Comparison of ENCODE assay signal across 8 cellular contexts in genomic region chr6:44265003-44265842, GRCh38. TPM values are rescaled to one million over a fixed set of nuclear protein-coding genes. Genes with fewer than 3 reads are reported as not detected.
DNase-seq lines count a peak whose midpoint lies in the region; ATAC-seq and TF ChIP-seq lines count a peak whose summit lies in the region.

Gene NFKBIE, minus strand, starts transcription at chr6:44265551. Its CDS starts 205 bp downstream, at chr6:44265346.

- H3K27ac ChIP-seq in spleen: peak within 1 kb of the TSS; percentile 94 to 98 (median 96)

- H3K27me3 Mint-ChIP-seq in WTC11 (ENCODE audit: low read depth) (peaks cover 28% of the 10 kb centered on the region), immature natural killer cell (ENCODE audit: low read depth in 3 of 3) (peaks cover 0 to 20% (median 11%) of the 10 kb centered on the region in 3 donors)

- H3K27ac Mint-ChIP-seq in WTC11 (no peak within 1 kb of the TSS), immature natural killer cell (peak within 1 kb of the TSS; percentile 85 to 97 (median 95))

- H3K4me3 Mint-ChIP-seq in WTC11: peak within 1 kb of the TSS; percentile 95
- peak within 1 kb of the TSS; percentile 89 to 95 (median 92) for H3K4me3 Mint-ChIP-seq in immature natural killer cell

- ATAC-seq in HG03064 (IDR thresholded peaks at IDR 0.05; ENCODE audit: low read depth, unreplicated experiment) (peak; percentile 35), WTC11 (peak; percentile 73)

- CTCF ChIA-PET in WTC11 (lab: Charles Lee): interaction anchor here (0.8 to 1.5 kb wide), 6 partner anchors 8 to 169 kb away, joined by 4 read pairs; partner anchors contain the start of gene AARS2

- peak in 1 of 3 donors; percentile 79 for TF ChIP-seq POLR2A in spleen (IDR thresholded peaks at IDR 0.05)

- WGBS in spleen, 5 donors: 0 to 1% (median 1%) methylated on average over 42 to 75 of the region's 75 CpGs

- intact Hi-C loops in spleen (cut with DNase I; ENCODE audit: low total_unique reads): no loop called here

- H3K36me3 Mint-ChIP-seq in WTC11 (no peaks in the 10 kb centered on the region), immature natural killer cell (peaks cover 5 to 8% (median 6%) of the 10 kb centered on the region in 3 donors)

- H3K4me1 Mint-ChIP-seq in WTC11 (peaks cover 46% of the 10 kb centered on the region), immature natural killer cell (peaks cover 42 to 48% of the 10 kb centered on the region in 2 donors)

- H3K4me3 ChIP-seq in cardiac fibroblast (replicated peaks in 1 of 2; ENCODE audit: low read depth in 2 of 2, low read length in 2 of 2): peak within 1 kb of the TSS; percentile 78 to 85
- H3K4me3 ChIP-seq in spleen: peak within 1 kb of the TSS; percentile 90 to 98 (median 94)

- peaks cover 27 to 89% (median 69%) of the 10 kb centered on the region in 6 donors for H3K4me1 ChIP-seq in spleen

- peaks cover 2 to 26% (median 13%) of the 10 kb centered on the region in 6 donors for H3K36me3 ChIP-seq in spleen

- no peaks in the 10 kb centered on the region for H3K9me3 ChIP-seq in spleen

- peaks cover 0 to 22% (median 3%) of the 10 kb centered on the region in 7 donors for H3K27me3 ChIP-seq in spleen (replicated peaks in 1 of 7)

- POLR2A ChIA-PET in WTC11 (lab: Charles Lee): no interaction called here

- H3K9me3 Mint-ChIP-seq in WTC11 (no peaks in the 10 kb centered on the region), immature natural killer cell (peaks cover 0 to 2% (median 0%) of the 10 kb centered on the region in 6 donors)

- TF ChIP-seq CTCF in WTC11 (IDR thresholded peaks at IDR 0.05) (no peak), cardiac fibroblast (IDR thresholded peaks at IDR 0.05; ENCODE audit: low read depth, low read length) (no peak), spleen (IDR thresholded peaks at IDR 0.05 in 8 of 11, conservative IDR thresholded peaks at IDR 0.05 in 3 of 11) (peak in 7 of 11 experiments; percentile 5 to 52 (median 24))

- DNase-seq in NCI-H2107 treated with DMSO at 0.1 percent for 48 hours (lab: John Stamatoyannopoulos, UW; ENCODE audit: unreplicated experiment): peak; percentile 31
- DNase-seq in NCI-H2107 (lab: John Stamatoyannopoulos, UW): no peak
- peak; percentile 75 for DNase-seq in NCI-H2196 treated with DMSO at 0.1 percent for 48 hours (lab: John Stamatoyannopoulos, UW; ENCODE audit: unreplicated experiment)
- peak; percentile 97 for DNase-seq in WTC11 (ENCODE audit: low spot score)
- DNase-seq in cardiac fibroblast (ENCODE audit: low read depth in 2 of 2): peak; percentile 93 to 94
- DNase-seq in immature natural killer cell: peak; percentile 94 to 96 (median 95)
- peak; percentile 96 for DNase-seq in spleen

TF ChIP-seq in WTC11, 78 proteins besides CTCF, POLR2A, EP300 and RAD21 (continues in another document):
- TF ChIP-seq TEAD1 (CRISPR knock-in tag; IDR thresholded peaks at IDR 0.05) (0 out of 2 replicates have a peak, but pooled peaks have one; percentile 37), ZBTB21 (CRISPR knock-in tag; IDR thresholded peaks at IDR 0.05; ENCODE audit: borderline replicate concordance) (no peak), NR2C2 (CRISPR knock-in tag; IDR thresholded peaks at IDR 0.05) (0 out of 2 replicates have a peak, but pooled peaks have one; percentile 19), SMAD3 (CRISPR knock-in tag; IDR thresholded peaks at IDR 0.05; ENCODE audit: borderline replicate concordance) (no peak), E2F1 (CRISPR knock-in tag; IDR thresholded peaks at IDR 0.05) (no peak), FOXP1 (CRISPR knock-in tag; IDR thresholded peaks at IDR 0.05; ENCODE audit: borderline replicate concordance) (peak; percentile 25; the same call in 1 of the 2 replicates), GABPB1 (CRISPR knock-in tag; IDR thresholded peaks at IDR 0.05) (peak; percentile 38; the same call in 1 of the 2 replicates), ETV6 (CRISPR knock-in tag; IDR thresholded peaks at IDR 0.05) (peak; percentile 68), MLX (CRISPR knock-in tag; IDR thresholded peaks at IDR 0.05) (no peak; the same call in 1 of the 2 replicates), SP1 (CRISPR knock-in tag; conservative IDR thresholded peaks at IDR 0.05) (peak; percentile 70; the same call in 1 of the 2 replicates), CREM (CRISPR knock-in tag; IDR thresholded peaks at IDR 0.05) (peak; percentile 45; the same call in 1 of the 2 replicates), MAX (CRISPR knock-in tag; IDR thresholded peaks at IDR 0.05) (0 out of 2 replicates have a peak, but pooled peaks have one; percentile 28), ELF4 (CRISPR knock-in tag; IDR thresholded peaks at IDR 0.05; ENCODE audit: low read depth) (peak; percentile 66; the same call in 1 of the 2 replicates), ARID4B (CRISPR knock-in tag; IDR thresholded peaks at IDR 0.05; ENCODE audit: borderline replicate concordance) (0 out of 2 replicates have a peak, but pooled peaks have one; percentile 40), HMGXB4 (CRISPR knock-in tag; IDR thresholded peaks at IDR 0.05) (no peak)

RNA-seq across cellular contexts. Expression of gene NFKBIE, which starts in this region (rescaled TPM):
- total RNA-seq in WTC11 (2021) (8.3 to 10.4 TPM (median 10.3 TPM) in 3 replicates), spleen (10 to 100 TPM; 32.2 to 89.7 (median 60.7) TPM)
- polyA plus RNA-seq in immature natural killer cell (1 to 10 TPM; 3.8 to 8.4 (median 8.3) TPM), spleen (10 to 100 TPM; 41.3 to 49.8 (median 42.3) TPM)

Comparison
In these comparisons a context has a peak if more than half of its experiments do, and no peak if none do; other contexts are left out.
1. RNA of gene NFKBIE (polyA plus RNA-seq): 41.3 to 49.8 TPM in spleen; 3.8 to 8.4 TPM in immature natural killer cell; every median in the first group is over 4 times any median in the second.
2. CTCF ChIP-seq: peak in spleen (7 of 11); none in WTC11 (single experiment) and cardiac fibroblast (single experiment).